Comparison of ENCODE assay signal across 20 cellular contexts in genomic region chr16:68749424-68749823, GRCh38. TPM values are rescaled to one million over a fixed set of nuclear protein-coding genes. Genes with fewer than 3 reads are reported as not detected.
A peak's percentile ranks its signal among the peaks of the same experiment; 100 is the strongest.
DNase-seq lines count a peak whose midpoint lies in the region; ATAC-seq and TF ChIP-seq lines count a peak whose summit lies in the region.
"Had no signal": no experiment of that assay in that cellular context is flagged by ENCODE, and none has a peak within 500 bp of the region (broad histone marks: within the 10 kb centered on the region; RNA-seq: fewer than 3 reads in every experiment).

No MANE protein-coding gene starts in this region.

- H3K4me2 ChIP-seq in parathyroid adenoma (ENCODE audit: low read length) = no peak overlapping the region
- H3K4me2 ChIP-seq: BLaER1 treated with 17β-estradiol and CSF1 and Interleukin-3, amounts not matched to agents 10 nM and 100 nM had no signal

- H2AFZ ChIP-seq in parathyroid adenoma = no peak overlapping the region

- TF ChIP-seq CTCF in GM12864 (IDR thresholded peaks at IDR 0.05; ENCODE audit: low read depth, low read length, missing control alignments) (peak; percentile 27), body of pancreas (IDR thresholded peaks at IDR 0.05) (peak in 3 of 7 experiments; percentile 9 to 21 (median 13)), parathyroid adenoma (IDR thresholded peaks at IDR 0.05) (peak; percentile 19)

- H3K36me3 ChIP-seq in HUES48 (ENCODE audit: control insufficient read depth, insufficient read depth, low read length) = peaks cover 27% of the 10 kb centered on the region
- H3K36me3 ChIP-seq in body of pancreas (replicated peaks in 1 of 2; ENCODE audit: insufficient read depth in 1 of 2, low read depth in 2 of 2) = no peaks in the 10 kb centered on the region
- no peaks in the 10 kb centered on the region for H3K36me3 ChIP-seq in parathyroid adenoma (ENCODE audit: control insufficient read depth, insufficient read depth, low read length)
- H3K36me3 ChIP-seq: BLaER1 treated with 17β-estradiol and CSF1 and Interleukin-3, amounts not matched to agents 10 nM and 100 nM; gastrocnemius medialis; upper lobe of left lung had no signal

- intact Hi-C loops in body of pancreas (cut with DNase I) = no loop called here

- no peaks in the 10 kb centered on the region for H3K27me3 ChIP-seq in HUES48 (ENCODE audit: control insufficient read depth, insufficient read depth, low read length)
- H3K27me3 ChIP-seq in body of pancreas = no peaks in the 10 kb centered on the region
- H3K27me3 ChIP-seq in parathyroid adenoma (ENCODE audit: control insufficient read depth, insufficient read depth, low read length) = no peaks in the 10 kb centered on the region
- H3K27me3 ChIP-seq: gastrocnemius medialis, upper lobe of left lung had no signal

- DNase-seq in GM12864 (ENCODE audit: low read depth) = no peak
- DNase-seq in body of pancreas = peak in 1 of 4 donors; percentile 8
- DNase-seq in stimulated activated naive CD4-positive, alpha-beta T cell treated with Interleukin-2 at 50 U/mL for 16 hours (lab: John Stamatoyannopoulos, UW) = no peak
- DNase-seq: activated effector memory CD4-positive, alpha-beta T cell treated with anti-CD3 and anti-CD28 coated beads, Interleukin-2, amount 50 U/mL, for 16 hours; amygdala; DMS79 treated with DMSO at 0.1 percent for 48 hours; gastrocnemius medialis; KG1; natural killer cell; NCI-H1048; NCI-H2171; stimulated activated naive B cell treated with anti-CD40 and anti-IgM and Interleukin-4, amounts not matched to agents 10 μg/mL and 1 μg/mL and 100 μg/mL, for 72 hours; T-cell had no signal

- ATAC-seq in body of pancreas = no peak
- ATAC-seq in HG02870 (IDR thresholded peaks at IDR 0.05; ENCODE audit: unreplicated experiment) = no peak
- no peak for ATAC-seq in GM18858 (IDR thresholded peaks at IDR 0.05; ENCODE audit: unreplicated experiment)
- ATAC-seq: gastrocnemius medialis; natural killer cell; stimulated activated naive B cell treated with anti-CD40 and anti-IgM and Interleukin-4, amounts not matched to agents 10 μg/mL and 1 μg/mL and 100 μg/mL, for 72 hours; T-cell had no signal

- H3K79me2 ChIP-seq in parathyroid adenoma = peaks cover 80% of the 10 kb centered on the region

- H3K27ac ChIP-seq in HUES48 (ENCODE audit: low read depth, low read length) (peak overlapping the region; percentile 10), body of pancreas (peak overlapping the region; percentile 34 to 98 (median 44)), parathyroid adenoma (peak overlapping the region; percentile 32)
- H3K27ac ChIP-seq: BLaER1 treated with 17β-estradiol and CSF1 and Interleukin-3, amounts not matched to agents 10 nM and 100 nM; gastrocnemius medialis had no signal

- 48 to 55% methylated on average over 3 of the region's 3 CpGs for WGBS in body of pancreas, 2 donors

- H3K4me1 ChIP-seq in HUES48 (ENCODE audit: control insufficient read depth, insufficient read depth, low read length) (peaks cover 22% of the 10 kb centered on the region), body of pancreas (peaks cover 88% of the 10 kb centered on the region), parathyroid adenoma (peaks cover 50% of the 10 kb centered on the region)
- H3K4me1 ChIP-seq: BLaER1 treated with 17β-estradiol and CSF1 and Interleukin-3, amounts not matched to agents 10 nM and 100 nM; gastrocnemius medialis had no signal

- no peak for TF ChIP-seq POLR2A in body of pancreas (IDR thresholded peaks at IDR 0.05)

- no peaks in the 10 kb centered on the region for H3K9me3 ChIP-seq in HUES48 (ENCODE audit: control insufficient read depth, insufficient read depth, low read length)
- no peaks in the 10 kb centered on the region for H3K9me3 ChIP-seq in body of pancreas
- H3K9me3 ChIP-seq in parathyroid adenoma (ENCODE audit: control insufficient read depth, low read length) = no peaks in the 10 kb centered on the region
- H3K9me3 ChIP-seq: BLaER1 treated with 17β-estradiol and CSF1 and Interleukin-3, amounts not matched to agents 10 nM and 100 nM; gastrocnemius medialis; upper lobe of left lung had no signal

- no peak overlapping the region for H3K9ac ChIP-seq in HUES48 (ENCODE audit: low read depth, low read length)
- no peak overlapping the region for H3K9ac ChIP-seq in parathyroid adenoma
- H3K9ac ChIP-seq: BLaER1 treated with 17β-estradiol and CSF1 and Interleukin-3, amounts not matched to agents 10 nM and 100 nM had no signal

- H3K4me3 ChIP-seq in GM12864 (ENCODE audit: low read depth, low read length) = no peak overlapping the region
- H3K4me3 ChIP-seq in HUES48 (ENCODE audit: low read depth, low read length) = no peak overlapping the region
- H3K4me3 ChIP-seq in body of pancreas = no peak overlapping the region
- H3K4me3 ChIP-seq in parathyroid adenoma (ENCODE audit: low read depth, low read length) = no peak overlapping the region
- H3K4me3 ChIP-seq: BLaER1 treated with 17β-estradiol and CSF1 and Interleukin-3, amounts not matched to agents 10 nM and 100 nM; gastrocnemius medialis; upper lobe of left lung had no signal

RNA-seq across cellular contexts. Expression of gene CDH1, which starts 12.3 kb away (rescaled TPM):
- total RNA-seq in body of pancreas = 100 to 1,000 TPM in 1 of 2 donors, 10 to 100 TPM in 1; 95.3 to 107 TPM
- total RNA-seq: lung microvascular endothelial cell had no signal
